Comparison of ENCODE assay signal across 20 cellular contexts in the genomic region with DNA sequence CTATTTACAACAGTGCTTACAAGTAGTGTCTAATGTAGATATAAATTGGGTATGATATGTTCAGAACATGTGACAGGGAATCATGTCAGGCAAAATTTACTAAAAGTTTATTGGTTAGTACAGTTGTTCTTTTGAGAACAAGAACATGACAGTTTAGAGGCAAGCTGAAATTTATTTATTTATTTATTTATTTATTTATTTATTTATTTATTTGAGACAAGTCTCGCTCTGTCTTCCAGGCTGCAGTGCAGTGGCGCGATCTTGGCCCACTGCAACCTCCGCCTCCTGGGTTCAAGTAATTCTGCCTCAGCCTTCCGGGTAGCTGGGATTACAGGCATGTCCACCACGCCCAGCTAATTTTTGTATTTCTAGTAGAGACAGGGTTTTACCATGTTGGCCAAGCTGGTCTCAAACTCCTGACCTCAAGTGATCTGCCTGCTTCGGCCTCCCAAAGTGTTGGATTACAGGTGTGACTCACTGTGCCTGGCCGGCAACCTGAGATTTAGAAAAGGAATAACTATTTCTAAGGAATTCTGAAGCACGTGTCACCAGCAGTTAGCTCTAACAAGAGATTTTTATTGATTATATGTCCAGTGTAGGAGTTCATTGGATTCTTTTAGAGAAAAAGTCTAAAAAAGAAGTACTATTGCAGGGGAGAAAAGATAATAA. TPM values are rescaled to one million over a fixed set of nuclear protein-coding genes. Genes with fewer than 3 reads are reported as not detected.
A peak's percentile ranks its signal among the peaks of the same experiment; 100 is the strongest.
DNase-seq lines count a peak whose midpoint lies in the region; ATAC-seq, FAIRE-seq and TF ChIP-seq lines count a peak whose summit lies in the region.
"Had no signal": no experiment of that assay in that cellular context is flagged by ENCODE, and none has a peak within 500 bp of the region (broad histone marks: within the 10 kb centered on the region; RNA-seq: fewer than 3 reads in every experiment).

No MANE protein-coding gene starts in this region.

- H3K4me3 ChIP-seq in A549 (no peak overlapping the region), ectodermal cell (ENCODE audit: insufficient read depth, low read depth, low read length) (no peak overlapping the region), parathyroid adenoma (ENCODE audit: low read depth, low read length) (no peak overlapping the region)
- H3K4me3 ChIP-seq: lung had no signal

- no peaks in the 10 kb centered on the region for H3K27me3 ChIP-seq in ectodermal cell (ENCODE audit: control insufficient read depth, insufficient read depth, low read length, poor library complexity, severe bottlenecking)
- H3K27me3 ChIP-seq in parathyroid adenoma (ENCODE audit: control insufficient read depth, insufficient read depth, low read length): no peaks in the 10 kb centered on the region

- DNase-seq in A549 (ENCODE audit: low read depth in 1 of 2, low spot score in 1 of 2) (no peak), NCI-H146 (lab: John Stamatoyannopoulos, UW) (peak; percentile 36), iPS-NIHi7 (ENCODE audit: extremely low spot score) (no peak), AG20443 (ENCODE audit: low spot score) (no peak)
- no peak for DNase-seq in activated CD4-positive, alpha-beta T cell treated with anti-CD3 and anti-CD28 coated beads for 36 hours
- DNase-seq: activated T-cell treated with anti-CD3 and anti-CD28 coated beads, Interleukin-2, amount 50 U/mL, for 24 hours; caudate nucleus; CD4-positive, alpha-beta T cell; EL; NCI-H1048; right cardiac atrium; SHP77 treated with DMSO at 0.1 percent for 48 hours had no signal

- TF ChIP-seq CTCF in A549 (IDR thresholded peaks at IDR 0.05): no peak
- TF ChIP-seq CTCF in parathyroid adenoma (IDR thresholded peaks at IDR 0.05): no peak

- no peak for TF ChIP-seq POLR2A in A549 (IDR thresholded peaks at IDR 0.05; ENCODE audit: low read length)

- POLR2A ChIA-PET in A549 (lab: Yijun Ruan, JAX): no interaction called here
- POLR2A ChIA-PET in activated CD4-positive, alpha-beta T cell treated with anti-CD3 and anti-CD28 coated beads for 36 hours (lab: Charles Lee): no interaction called here

- intact Hi-C loops in activated CD4-positive, alpha-beta T cell treated with anti-CD3 and anti-CD28 coated beads for 36 hours (cut with DNase I, micrococcal nuclease): loop anchor here in 1 of 2 experiments (10.0 kb wide), 1 partner anchor 59 kb away; no protein-coding TSS in a partner anchor

- no peak overlapping the region for H3K9ac ChIP-seq in parathyroid adenoma

- WGBS in A549 (ENCODE audit: missing lambda C conversion rate): 81% methylated on average over 9 of the region's 9 CpGs
- WGBS in ectodermal cell, 2 experiments: 87 to 92% methylated on average over 9 of the region's 9 CpGs

- no peak overlapping the region for H3K27ac Mint-ChIP-seq in activated CD4-positive, alpha-beta T cell treated with anti-CD3 and anti-CD28 coated beads for 36 hours
- H3K27ac Mint-ChIP-seq: activated naive CD8-positive, alpha-beta T cell; activated T-cell treated with anti-CD3 and anti-CD28 coated beads, Interleukin-2, amount 50 U/mL, for 24 hours; CD4-positive, alpha-beta T cell; T-helper 2 cell treated with Interferon-gamma antibody and Interleukin-4, amounts not matched to agents 5 μg/mL and 100 μg/mL, for 36 hours had no signal

- peaks cover 7% of the 10 kb centered on the region; the same call in 1 of the 3 replicates for H3K4me1 ChIP-seq in A549
- peaks cover 13% of the 10 kb centered on the region for H3K4me1 ChIP-seq in ectodermal cell (ENCODE audit: control insufficient read depth, insufficient read depth, low read length)
- peaks cover 21% of the 10 kb centered on the region for H3K4me1 ChIP-seq in parathyroid adenoma

- peaks cover 29% of the 10 kb centered on the region for H3K79me2 ChIP-seq in parathyroid adenoma

- no peak overlapping the region for H2AFZ ChIP-seq in parathyroid adenoma

- no peaks in the 10 kb centered on the region for H3K36me3 ChIP-seq in ectodermal cell (ENCODE audit: control insufficient read depth, insufficient read depth, low read length)
- no peaks in the 10 kb centered on the region for H3K36me3 ChIP-seq in parathyroid adenoma (ENCODE audit: control insufficient read depth, insufficient read depth, low read length)

- TF ChIP-seq EP300 in A549 (IDR thresholded peaks at IDR 0.05): no peak

- no peak overlapping the region for H3K27ac ChIP-seq in A549
- peak overlapping the region; percentile 27 for H3K27ac ChIP-seq in ectodermal cell (ENCODE audit: insufficient read depth, low read depth, low read length, poor library complexity, severe bottlenecking)
- H3K27ac ChIP-seq in parathyroid adenoma: peak overlapping the region; percentile 59

- H3K9me3 Mint-ChIP-seq in activated CD4-positive, alpha-beta T cell treated with anti-CD3 and anti-CD28 coated beads for 36 hours (ENCODE audit: low read depth): no peaks in the 10 kb centered on the region
- H3K9me3 Mint-ChIP-seq: activated T-cell treated with anti-CD3 and anti-CD28 coated beads, Interleukin-2, amount 50 U/mL, for 24 hours; CD4-positive, alpha-beta T cell; T-helper 2 cell treated with Interferon-gamma antibody and Interleukin-4, amounts not matched to agents 5 μg/mL and 100 μg/mL, for 36 hours had no signal

- H3K4me3 Mint-ChIP-seq in activated CD4-positive, alpha-beta T cell treated with anti-CD3 and anti-CD28 coated beads for 36 hours: no peak overlapping the region
- H3K4me3 Mint-ChIP-seq: activated naive CD8-positive, alpha-beta T cell; activated T-cell treated with anti-CD3 and anti-CD28 coated beads, Interleukin-2, amount 50 U/mL, for 24 hours; CD4-positive, alpha-beta T cell; nephron; T-helper 2 cell treated with Interferon-gamma antibody and Interleukin-4, amounts not matched to agents 5 μg/mL and 100 μg/mL, for 36 hours had no signal

- CTCF ChIA-PET in A549 (lab: Yijun Ruan, JAX): interaction anchor here (1.1 kb wide), 2 partner anchors 35 to 50 kb away, joined by 3 to 4 read pairs; no protein-coding TSS in a partner anchor
- CTCF ChIA-PET in activated CD4-positive, alpha-beta T cell treated with anti-CD3 and anti-CD28 coated beads for 36 hours (lab: Charles Lee): interaction anchor here (1.2 kb wide), 1 partner anchor 13 kb away, joined by 3 read pairs; no protein-coding TSS in a partner anchor

- ATAC-seq in A549 (no peak), HG03039 (IDR thresholded peaks at IDR 0.05; ENCODE audit: unreplicated experiment) (no peak)
- no peak for ATAC-seq in activated CD4-positive, alpha-beta T cell treated with anti-CD3 and anti-CD28 coated beads for 36 hours
- ATAC-seq: right cardiac atrium had no signal

- H3K36me3 Mint-ChIP-seq in activated CD4-positive, alpha-beta T cell treated with anti-CD3 and anti-CD28 coated beads for 36 hours (ENCODE audit: low read depth): no peaks in the 10 kb centered on the region

- no peak for TF ChIP-seq RAD21 in A549 (conservative IDR thresholded peaks at IDR 0.05 in 1 of 2, IDR thresholded peaks at IDR 0.05 in 1 of 2)

- H3K9me3 ChIP-seq in A549 (peaks cover 4% of the 10 kb centered on the region; the same call in 2 of the 3 replicates), ectodermal cell (ENCODE audit: control insufficient read depth, low read length) (no peaks in the 10 kb centered on the region), parathyroid adenoma (ENCODE audit: control insufficient read depth, low read length) (no peaks in the 10 kb centered on the region)

- peaks cover 24% of the 10 kb centered on the region for H3K4me1 Mint-ChIP-seq in activated CD4-positive, alpha-beta T cell treated with anti-CD3 and anti-CD28 coated beads for 36 hours

- H3K4me2 ChIP-seq in A549: no peak overlapping the region
- peak overlapping the region; percentile 65 for H3K4me2 ChIP-seq in parathyroid adenoma (ENCODE audit: low read length)

- no peak for FAIRE-seq in A549 (lab: Jason Lieb, UNC)
- FAIRE-seq: H54 had no signal

- H3K27me3 Mint-ChIP-seq in activated CD4-positive, alpha-beta T cell treated with anti-CD3 and anti-CD28 coated beads for 36 hours: no peaks in the 10 kb centered on the region
- H3K27me3 Mint-ChIP-seq: activated naive CD8-positive, alpha-beta T cell; activated T-cell treated with anti-CD3 and anti-CD28 coated beads, Interleukin-2, amount 50 U/mL, for 24 hours; CD4-positive, alpha-beta T cell had no signal

TF ChIP-seq in A549, 52 proteins besides CTCF, POLR2A, EP300 and RAD21:
- peak; percentile 86 for TF ChIP-seq ZC3H11A (IDR thresholded peaks at IDR 0.05)
- no peak for TF ChIP-seq RNF2 (IDR thresholded peaks at IDR 0.05; ENCODE audit: borderline replicate concordance, low read depth)

RNA-seq across cellular contexts. Expression of a gene that starts 24.9 kb away (rescaled TPM):
- 24.2 and 39.7 TPM in 2 replicates for polyA plus RNA-seq in A549 (2011; rRNA removed)
- polyA plus RNA-seq in A549 (2012; cell fraction: cytosol; rRNA removed): 6.0 and 8.9 TPM in 2 replicates
- polyA plus RNA-seq in A549 (2012; cell fraction: nucleus; rRNA removed): 14.7 and 18.7 TPM in 2 replicates
- 13.3 to 13.9 TPM (median 13.7 TPM) in 3 replicates for polyA plus RNA-seq in A549 (2017; fragmentation: RNase III; extraction: RNeasy Plus Mini Kit Qiagen cat#74134 plus additional on column Dnase treatment)
- polyA minus RNA-seq in A549 (2011; rRNA and poly(A)+ RNA removed): 40.8 and 50.5 TPM in 2 replicates
- 28.6 TPM for polyA plus RNA-seq in ectodermal cell (2013, experiment 1 of 4)
- polyA plus RNA-seq in ectodermal cell (2013, experiment 2 of 4): 30.9 TPM
- 23.5 TPM for polyA plus RNA-seq in ectodermal cell (2013, experiment 3 of 4)
- polyA plus RNA-seq in ectodermal cell (2013, experiment 4 of 4): 27.4 TPM
- total RNA-seq in activated CD4-positive, alpha-beta T cell treated with anti-CD3 and anti-CD28 coated beads for 36 hours: 10 to 100 TPM in 1 of 2 experiments, 1 to 10 TPM in 1; 9.6 to 16.9 TPM

Comparison
In these comparisons a context has a peak if more than half of its experiments do, and no peak if none do; other contexts are left out.
1. H3K27ac ChIP-seq: peak in ectodermal cell (single experiment) and parathyroid adenoma (single experiment); none in A549 (0 of 2).